25 cellular contexts compared by ENCODE assay signal in genomic region chr18:21714472-21714871, GRCh38.
DNase-seq lines count a peak whose midpoint lies in the region; ATAC-seq and TF ChIP-seq lines count a peak whose summit lies in the region.
"Had no signal": no experiment of that assay in that cellular context is flagged by ENCODE, and none has a peak within 500 bp of the region (broad histone marks: within the 10 kb centered on the region; RNA-seq: fewer than 3 reads in every experiment).

No MANE protein-coding gene starts in this region.

- H3K9me3 ChIP-seq in MM.1S (replicated peaks; ENCODE audit: insufficient read depth, low read length) (no peaks in the 10 kb centered on the region), tibial artery (peaks cover 0 to 5% (median 0%) of the 10 kb centered on the region in 3 donors)

- H3K36me3 ChIP-seq in MM.1S (replicated peaks; ENCODE audit: insufficient read depth, low read length) (no peaks in the 10 kb centered on the region), tibial artery (no peaks in the 10 kb centered on the region)

- H4K20me1 ChIP-seq in MM.1S (ENCODE audit: insufficient read depth, low read length): no peaks in the 10 kb centered on the region

- DNase-seq in GM12865 (ENCODE audit: low read depth) (peak; percentile 22), MM.1S (peak; percentile 14), GM10266 (ENCODE audit: extremely low spot score) (no peak), tibial artery (no peak)
- DNase-seq in stimulated activated effector memory CD8-positive, alpha-beta T cell treated with anti-CD3 and anti-CD28 coated beads, Interleukin-12 subunit alpha, Interleukin-12 subunit beta, amount 100 ng/mL, for 72 hours (ENCODE audit: low spot score in 2 of 2): no peak
- DNase-seq: ACHN; Calu3; CD8-positive, alpha-beta memory T cell; DMS153; GF-D8; IMR-90; Karpas-422; NCI-H1092; NCI-H1436; NCI-H187 treated with DMSO at 0.1 percent for 48 hours; NCI-H2107; NCI-H446 treated with DMSO at 0.1 percent for 48 hours; NCI-H69; PC-9; RPMI8226; SHP77; T-helper 17 cell had no signal

- H3K9me2 ChIP-seq in MM.1S (replicated peaks; ENCODE audit: insufficient read depth, low read length): no peaks in the 10 kb centered on the region

- H3K4me1 ChIP-seq in MM.1S (ENCODE audit: low read length) (0 out of 2 replicates have a peak, but pooled peaks cover 4% of the 10 kb centered on the region), tibial artery (no peaks in the 10 kb centered on the region)

- H3K36me3 Mint-ChIP-seq in stimulated activated effector memory CD8-positive, alpha-beta T cell treated with anti-CD3 and anti-CD28 coated beads, Interleukin-12 subunit alpha, Interleukin-12 subunit beta, amount 100 ng/mL, for 72 hours: no peaks in the 10 kb centered on the region

- no peaks in the 10 kb centered on the region for H3K27me3 ChIP-seq in MM.1S (replicated peaks; ENCODE audit: insufficient read depth, low read length)
- H3K27me3 ChIP-seq in tibial artery: no peaks in the 10 kb centered on the region

- intact Hi-C loops in tibial artery (cut with DNase I; ENCODE audit: low total_unique reads): no loop called here

- no peak overlapping the region for H2AFZ ChIP-seq in MM.1S (ENCODE audit: low read length)
- H2AFZ ChIP-seq: PC-9 had no signal

- H3K4me3 ChIP-seq in GM12865 (ENCODE audit: low read depth, low read length) (no peak overlapping the region), MM.1S (ENCODE audit: low read length) (no peak overlapping the region), tibial artery (no peak overlapping the region)
- H3K4me3 ChIP-seq: PC-9 had no signal

- H3F3A ChIP-seq in MM.1S (ENCODE audit: insufficient read depth, low read length): no peaks in the 10 kb centered on the region

- no peak overlapping the region for H3K4me2 ChIP-seq in MM.1S (ENCODE audit: low read depth, low read length)
- H3K4me2 ChIP-seq: PC-9 had no signal

- no peak overlapping the region for H3K27ac Mint-ChIP-seq in stimulated activated effector memory CD8-positive, alpha-beta T cell treated with anti-CD3 and anti-CD28 coated beads, Interleukin-12 subunit alpha, Interleukin-12 subunit beta, amount 100 ng/mL, for 72 hours
- H3K27ac Mint-ChIP-seq: CD8-positive, alpha-beta memory T cell; T-helper 17 cell had no signal

- H3K9ac ChIP-seq in MM.1S (ENCODE audit: low read length): no peak overlapping the region

- TF ChIP-seq CTCF in GM12865 (IDR thresholded peaks at IDR 0.05; ENCODE audit: insufficient read depth, low read depth, low read length, missing control alignments) (no peak), MM.1S (IDR thresholded peaks at IDR 0.05; ENCODE audit: low read length) (no peak), GM10266 (IDR thresholded peaks at IDR 0.05; ENCODE audit: control insufficient read depth, insufficient read depth, low read depth, missing control alignments) (no peak), tibial artery (IDR thresholded peaks at IDR 0.05) (no peak)

- no peaks in the 10 kb centered on the region for H3K9me3 Mint-ChIP-seq in stimulated activated effector memory CD8-positive, alpha-beta T cell treated with anti-CD3 and anti-CD28 coated beads, Interleukin-12 subunit alpha, Interleukin-12 subunit beta, amount 100 ng/mL, for 72 hours

- H3K4me3 Mint-ChIP-seq in stimulated activated effector memory CD8-positive, alpha-beta T cell treated with anti-CD3 and anti-CD28 coated beads, Interleukin-12 subunit alpha, Interleukin-12 subunit beta, amount 100 ng/mL, for 72 hours: no peak overlapping the region
- H3K4me3 Mint-ChIP-seq: CD8-positive, alpha-beta memory T cell; T-helper 17 cell had no signal

- H3K4me1 Mint-ChIP-seq in stimulated activated effector memory CD8-positive, alpha-beta T cell treated with anti-CD3 and anti-CD28 coated beads, Interleukin-12 subunit alpha, Interleukin-12 subunit beta, amount 100 ng/mL, for 72 hours: peaks cover 8% of the 10 kb centered on the region
- H3K4me1 Mint-ChIP-seq: CD8-positive, alpha-beta memory T cell; T-helper 17 cell had no signal

- H3K79me2 ChIP-seq in MM.1S (ENCODE audit: low read length): no peaks in the 10 kb centered on the region

- ATAC-seq in HG02610 (IDR thresholded peaks at IDR 0.05; ENCODE audit: unreplicated experiment) (peak; percentile 88), GM21381 (IDR thresholded peaks at IDR 0.05; ENCODE audit: unreplicated experiment) (no peak)
- peak; percentile 60 for ATAC-seq in stimulated activated effector memory CD8-positive, alpha-beta T cell treated with anti-CD3 and anti-CD28 coated beads, Interleukin-12 subunit alpha, Interleukin-12 subunit beta, amount 100 ng/mL, for 72 hours
- ATAC-seq: T-helper 17 cell had no signal

- H3K27ac ChIP-seq in MM.1S (ENCODE audit: low read length): no peak overlapping the region
- no peak overlapping the region for H3K27ac ChIP-seq in tibial artery
- H3K27ac ChIP-seq: C4-2B, PC-9 had no signal

Comparison
In these comparisons a context has a peak if more than half of its experiments do, and no peak if none do; other contexts are left out.
1. DNase-seq: peak in GM12865 (single experiment) and MM.1S (single experiment); none in stimulated activated effector memory CD8-positive, alpha-beta T cell treated with anti-CD3 and anti-CD28 coated beads, Interleukin-12 subunit alpha, Interleukin-12 subunit beta, amount 100 ng/mL, for 72 hours (0 of 2), GM10266 (single experiment) and tibial artery (0 of 2).